Comparison of ENCODE assay signal across 8 cellular contexts in genomic region chr6:26342106-26342999, GRCh38. TPM values are rescaled to one million over a fixed set of nuclear protein-coding genes. Genes with fewer than 3 reads are reported as not detected.
DNase-seq lines count a peak whose midpoint lies in the region; ATAC-seq and TF ChIP-seq lines count a peak whose summit lies in the region.

No MANE protein-coding gene starts in this region.

- ATAC-seq in stimulated activated naive CD8-positive, alpha-beta T cell treated with anti-CD3 and anti-CD28 coated beads, Interleukin-15, Interleukin-2, amounts not matched to agents 100 U/mL and 50 U/mL, for 24 hours: no peak
- peak; percentile 31 for ATAC-seq in HG03521 (IDR thresholded peaks at IDR 0.05; ENCODE audit: unreplicated experiment)
- peak; percentile 56 to 69 for ATAC-seq in natural killer cell treated with Interleukin-12 subunit alpha and Interleukin-12 subunit beta and Interleukin-15 and Interleukin-18, amount 100 ng/mL, for 72 hours

- no peaks in the 10 kb centered on the region for H3K27me3 Mint-ChIP-seq in stimulated activated naive CD8-positive, alpha-beta T cell treated with anti-CD3 and anti-CD28 coated beads, Interleukin-15, Interleukin-2, amounts not matched to agents 100 ng/mL and 50 ng/mL, for 24 hours
- H3K27me3 Mint-ChIP-seq in natural killer cell treated with Interleukin-12 subunit alpha and Interleukin-12 subunit beta and Interleukin-15 and Interleukin-18, amount 100 ng/mL, for 72 hours: peaks cover 0 to 4% of the 10 kb centered on the region in 2 donors

- peaks cover 7% of the 10 kb centered on the region for H3K4me1 Mint-ChIP-seq in stimulated activated naive CD8-positive, alpha-beta T cell treated with anti-CD3 and anti-CD28 coated beads, Interleukin-15, Interleukin-2, amounts not matched to agents 100 ng/mL and 50 ng/mL, for 24 hours (ENCODE audit: low read depth)
- H3K4me1 Mint-ChIP-seq in natural killer cell treated with Interleukin-12 subunit alpha and Interleukin-12 subunit beta and Interleukin-15 and Interleukin-18, amount 100 ng/mL, for 72 hours (ENCODE audit: low read depth in 2 of 2): peaks cover 12 to 29% of the 10 kb centered on the region in 2 donors

- intact Hi-C loops in colonic mucosa (cut with DNase I): loop anchor here (5.0 to 10.0 kb wide), 3 partner anchors 230 to 752 kb away; no protein-coding TSS in a partner anchor

- no peak overlapping the region for H3K27ac ChIP-seq in colonic mucosa

- H3K36me3 ChIP-seq in colonic mucosa: no peaks in the 10 kb centered on the region

- no peaks in the 10 kb centered on the region for H3K36me3 Mint-ChIP-seq in stimulated activated naive CD8-positive, alpha-beta T cell treated with anti-CD3 and anti-CD28 coated beads, Interleukin-15, Interleukin-2, amounts not matched to agents 100 ng/mL and 50 ng/mL, for 24 hours (ENCODE audit: low read depth)
- no peaks in the 10 kb centered on the region for H3K36me3 Mint-ChIP-seq in natural killer cell treated with Interleukin-12 subunit alpha and Interleukin-12 subunit beta and Interleukin-15 and Interleukin-18, amount 100 ng/mL, for 72 hours

- H3K27me3 ChIP-seq in colonic mucosa: no peaks in the 10 kb centered on the region

- no peaks in the 10 kb centered on the region for H3K9me3 Mint-ChIP-seq in stimulated activated naive CD8-positive, alpha-beta T cell treated with anti-CD3 and anti-CD28 coated beads, Interleukin-15, Interleukin-2, amounts not matched to agents 100 ng/mL and 50 ng/mL, for 24 hours
- H3K9me3 Mint-ChIP-seq in natural killer cell treated with Interleukin-12 subunit alpha and Interleukin-12 subunit beta and Interleukin-15 and Interleukin-18, amount 100 ng/mL, for 72 hours: no peaks in the 10 kb centered on the region

- peak overlapping the region in 1 of 2 donors; percentile 16 for H3K9ac ChIP-seq in colonic mucosa (ENCODE audit: low read depth in 2 of 2, low read length in 2 of 2)

- DNase-seq in stimulated activated naive CD8-positive, alpha-beta T cell treated with anti-CD3 and anti-CD28 coated beads, Interleukin-15, Interleukin-2, amounts not matched to agents 100 U/mL and 50 U/mL, for 24 hours: no peak
- peak; percentile 44 for DNase-seq in amniotic epithelial cell (ENCODE audit: low read depth)
- no peak for DNase-seq in natural killer cell treated with Interleukin-12 subunit alpha and Interleukin-12 subunit beta and Interleukin-15 and Interleukin-18, amount 100 ng/mL, for 72 hours (ENCODE audit: low spot score)
- no peak for DNase-seq in mucosa of gallbladder (ENCODE audit: low spot score)
- no peak for DNase-seq in colonic mucosa
- DNase-seq in amygdala (lab: John Stamatoyannopoulos, UW): no peak

- H3K4me3 Mint-ChIP-seq in stimulated activated naive CD8-positive, alpha-beta T cell treated with anti-CD3 and anti-CD28 coated beads, Interleukin-15, Interleukin-2, amounts not matched to agents 100 ng/mL and 50 ng/mL, for 24 hours: peak overlapping the region; percentile 72
- peak overlapping the region; percentile 87 for H3K4me3 Mint-ChIP-seq in natural killer cell treated with Interleukin-12 subunit alpha and Interleukin-12 subunit beta and Interleukin-15 and Interleukin-18, amount 100 ng/mL, for 72 hours

- H3K9me3 ChIP-seq in colonic mucosa: no peaks in the 10 kb centered on the region

- H3K4me3 ChIP-seq in colonic mucosa: no peak overlapping the region

- peak overlapping the region; percentile 46 for H3K27ac Mint-ChIP-seq in stimulated activated naive CD8-positive, alpha-beta T cell treated with anti-CD3 and anti-CD28 coated beads, Interleukin-15, Interleukin-2, amounts not matched to agents 100 ng/mL and 50 ng/mL, for 24 hours
- peak overlapping the region; percentile 18 to 83 for H3K27ac Mint-ChIP-seq in natural killer cell treated with Interleukin-12 subunit alpha and Interleukin-12 subunit beta and Interleukin-15 and Interleukin-18, amount 100 ng/mL, for 72 hours

- no peaks in the 10 kb centered on the region for H3K4me1 ChIP-seq in colonic mucosa

- TF ChIP-seq CTCF in colonic mucosa (IDR thresholded peaks at IDR 0.05): no peak

RNA-seq across cellular contexts. Expression of gene BTN3A2, which starts 22.6 kb away (rescaled TPM):
- 100 to 1,000 TPM; 107 to 133 TPM for total RNA-seq in natural killer cell treated with Interleukin-12 subunit alpha and Interleukin-12 subunit beta and Interleukin-15 and Interleukin-18, amount 100 ng/mL, for 72 hours
- total RNA-seq in mucosa of gallbladder: 53.1 TPM
- 10 to 100 TPM; 41.7 to 53.3 TPM for total RNA-seq in colonic mucosa

RNA-seq across cellular contexts. Expression of gene BTN2A2, which starts 40.6 kb away (rescaled TPM):
- 10 to 100 TPM; 24.6 to 31.8 TPM for total RNA-seq in natural killer cell treated with Interleukin-12 subunit alpha and Interleukin-12 subunit beta and Interleukin-15 and Interleukin-18, amount 100 ng/mL, for 72 hours
- 10.0 TPM for total RNA-seq in mucosa of gallbladder
- 1 to 10 TPM; 4.1 to 8.7 TPM for total RNA-seq in colonic mucosa

RNA-seq across cellular contexts. Expression of gene BTN3A1, which starts 59.7 kb away (rescaled TPM):
- total RNA-seq in natural killer cell treated with Interleukin-12 subunit alpha and Interleukin-12 subunit beta and Interleukin-15 and Interleukin-18, amount 100 ng/mL, for 72 hours: 10 to 100 TPM; 53.6 to 80.6 TPM
- total RNA-seq in mucosa of gallbladder (32.1 TPM), colonic mucosa (10 to 100 TPM; 24.1 to 29.4 TPM)
